8 cellular contexts compared by ENCODE assay signal in the genomic region with DNA sequence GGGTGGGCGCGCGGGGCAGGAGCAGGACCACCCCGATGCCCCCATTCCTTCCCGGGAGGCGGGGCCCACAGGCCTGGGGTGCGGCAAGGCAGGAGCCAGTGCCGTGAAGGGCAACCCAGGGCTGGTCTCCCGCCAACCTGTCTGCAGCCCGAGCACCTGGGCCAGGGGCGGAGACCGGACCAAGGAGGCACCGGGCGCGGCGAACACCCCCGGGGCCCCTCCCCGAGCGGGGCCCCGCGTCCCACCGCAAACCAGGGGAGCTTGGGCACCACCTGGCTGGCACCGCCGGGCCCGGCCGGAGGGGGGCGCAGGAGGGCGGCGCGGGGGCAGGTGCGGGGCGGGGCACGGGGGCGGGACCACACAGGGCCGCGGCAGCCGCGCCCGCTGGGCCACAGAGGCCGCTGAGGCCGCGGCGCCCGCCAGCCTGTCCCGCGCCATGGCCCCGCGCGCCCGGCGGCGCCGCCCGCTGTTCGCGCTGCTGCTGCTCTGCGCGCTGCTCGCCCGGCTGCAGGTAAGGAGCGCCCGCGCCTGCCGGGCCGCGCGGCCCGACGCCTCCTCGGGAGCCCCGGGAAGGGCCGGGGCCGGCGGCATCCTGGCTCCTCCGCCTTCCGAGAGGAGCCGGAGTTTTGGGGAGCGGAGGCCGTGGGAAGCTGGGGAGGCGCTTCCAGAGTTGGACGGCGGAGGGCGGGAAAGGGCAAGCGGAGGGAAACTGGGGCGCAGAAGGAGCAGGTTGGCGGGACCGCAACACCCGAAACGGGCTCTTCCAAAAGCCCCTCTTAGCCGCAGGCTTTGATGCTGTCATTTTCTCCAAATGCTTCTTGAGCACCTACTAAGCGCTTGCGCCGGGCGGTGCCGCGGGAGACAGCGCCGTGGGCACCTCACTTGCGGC. TPM values are rescaled to one million over a fixed set of nuclear protein-coding genes. Genes with fewer than 3 reads are reported as not detected.
DNase-seq lines count a peak whose midpoint lies in the region; ATAC-seq and TF ChIP-seq lines count a peak whose summit lies in the region.

A gene (plus strand): TSS at position 394 of the 889 bp plus-strand sequence. CDS start 43 bp downstream, at position 437.

- peak within 1 kb of the TSS; percentile 33 for H3K27ac Mint-ChIP-seq in activated CD8-positive, alpha-beta memory T cell treated with anti-CD3 and anti-CD28 coated beads, Interleukin-2, amount 10 ng/mL, durations not matched to agents 7 days and 5 days
- H3K27ac Mint-ChIP-seq in type B pancreatic cell: peak within 1 kb of the TSS; percentile 72

- TF ChIP-seq CTCF in neural cell (IDR thresholded peaks at IDR 0.05; ENCODE audit: poor library complexity, severe bottlenecking) (no peak), type B pancreatic cell (conservative IDR thresholded peaks at IDR 0.05) (peak; percentile 62)

- H3K27me3 Mint-ChIP-seq in activated CD8-positive, alpha-beta memory T cell treated with anti-CD3 and anti-CD28 coated beads, Interleukin-2, amount 10 ng/mL, durations not matched to agents 7 days and 5 days: peaks cover 57% of the 10 kb centered on the region
- peaks cover 84% of the 10 kb centered on the region for H3K27me3 Mint-ChIP-seq in type B pancreatic cell

- H3F3A ChIP-seq in neural cell (ENCODE audit: insufficient read depth, low read length, poor library complexity, severe bottlenecking): no peaks in the 10 kb centered on the region

- H3K9me3 Mint-ChIP-seq in activated CD8-positive, alpha-beta memory T cell treated with anti-CD3 and anti-CD28 coated beads, Interleukin-2, amount 10 ng/mL, durations not matched to agents 7 days and 5 days (ENCODE audit: low read depth): no peaks in the 10 kb centered on the region
- no peaks in the 10 kb centered on the region for H3K9me3 Mint-ChIP-seq in type B pancreatic cell

- peaks cover 49% of the 10 kb centered on the region for H3K4me1 Mint-ChIP-seq in activated CD8-positive, alpha-beta memory T cell treated with anti-CD3 and anti-CD28 coated beads, Interleukin-2, amount 10 ng/mL, durations not matched to agents 7 days and 5 days
- peaks cover 14% of the 10 kb centered on the region for H3K4me1 Mint-ChIP-seq in type B pancreatic cell (ENCODE audit: unreplicated experiment)

- H3K4me2 ChIP-seq in neural cell (ENCODE audit: low read length): peak within 1 kb of the TSS; percentile 57

- H3K27me3 ChIP-seq in neural cell (ENCODE audit: insufficient read depth, low read depth, low read length): peaks cover 70% of the 10 kb centered on the region

- no peaks in the 10 kb centered on the region for H3K9me3 ChIP-seq in neural cell (ENCODE audit: low read length)

- H3K4me3 Mint-ChIP-seq in activated CD8-positive, alpha-beta memory T cell treated with anti-CD3 and anti-CD28 coated beads, Interleukin-2, amount 10 ng/mL, durations not matched to agents 7 days and 5 days: peak within 1 kb of the TSS; percentile 79
- H3K4me3 Mint-ChIP-seq in type B pancreatic cell: peak within 1 kb of the TSS; percentile 92

- H3K36me3 Mint-ChIP-seq in activated CD8-positive, alpha-beta memory T cell treated with anti-CD3 and anti-CD28 coated beads, Interleukin-2, amount 10 ng/mL, durations not matched to agents 7 days and 5 days: peaks cover 4% of the 10 kb centered on the region
- H3K36me3 Mint-ChIP-seq in type B pancreatic cell: peaks cover 3% of the 10 kb centered on the region

- H3K36me3 ChIP-seq in neural cell (ENCODE audit: insufficient read depth, low read length): no peaks in the 10 kb centered on the region

- no peak within 1 kb of the TSS for H3K27ac ChIP-seq in neural cell (ENCODE audit: low read length)

- peak within 1 kb of the TSS; percentile 67 for H3K4me3 ChIP-seq in neural cell (ENCODE audit: low read length)

- H3K9me2 ChIP-seq in neural cell (ENCODE audit: insufficient read depth, low read length): no peaks in the 10 kb centered on the region

- peak within 1 kb of the TSS; percentile 23 for H2AFZ ChIP-seq in neural cell (ENCODE audit: low read depth, low read length)

- DNase-seq in NCI-H1417 (lab: John Stamatoyannopoulos, UW): peak; percentile 57 to 83 (median 81)
- no peak for DNase-seq in NCI-H1417 treated with DMSO at 0.1 percent for 48 hours (lab: John Stamatoyannopoulos, UW)
- DNase-seq in NCI-H2171 treated with DMSO at 0.1 percent for 48 hours (lab: John Stamatoyannopoulos, UW): peak; percentile 67
- DNase-seq in activated CD8-positive, alpha-beta memory T cell treated with anti-CD3 and anti-CD28 coated beads, Interleukin-2, amount 10 ng/mL, durations not matched to agents 7 days and 5 days: peak; percentile 72
- peak; percentile 76 to 87 for DNase-seq in erythroblast (lab: John Stamatoyannopoulos, UW)
- DNase-seq in type B pancreatic cell (ENCODE audit: extremely low spot score, unreplicated experiment): no peak

- no peak for TF ChIP-seq EP300 in neural cell (conservative IDR thresholded peaks at IDR 0.05; ENCODE audit: poor library complexity, severe bottlenecking)

- no peaks in the 10 kb centered on the region for H3K79me2 ChIP-seq in neural cell (replicated peaks; ENCODE audit: insufficient read depth, low read length)

- H3K9ac ChIP-seq in neural cell (ENCODE audit: low read length): peak within 1 kb of the TSS; percentile 31

- ATAC-seq in HG02798 (IDR thresholded peaks at IDR 0.05; ENCODE audit: poor library complexity, unreplicated experiment): peak; percentile 66
- peak; percentile 84 for ATAC-seq in activated CD8-positive, alpha-beta memory T cell treated with anti-CD3 and anti-CD28 coated beads, Interleukin-2, amount 10 ng/mL, durations not matched to agents 7 days and 5 days

- TF ChIP-seq POLR2A in erythroblast (IDR thresholded peaks at IDR 0.05; ENCODE audit: low read length): no peak

- peak; percentile 24 for TF ChIP-seq RAD21 in neural cell (conservative IDR thresholded peaks at IDR 0.05)

- H4K20me1 ChIP-seq in neural cell (ENCODE audit: insufficient read depth): no peaks in the 10 kb centered on the region

- CTCF ChIA-PET in activated CD8-positive, alpha-beta memory T cell treated with anti-CD3 and anti-CD28 coated beads, Interleukin-2, amount 10 ng/mL, durations not matched to agents 7 days and 5 days (lab: Charles Lee): interaction anchor here (1.0 to 4.6 kb wide), 17 partner anchors 9 to 259 kb away, joined by 3 to 25 read pairs (median 4); a partner anchor contains a TSS

TF ChIP-seq in neural cell, 6 proteins besides CTCF, POLR2A, EP300 and RAD21:
- TF ChIP-seq MXI1 (conservative IDR thresholded peaks at IDR 0.05; ENCODE audit: poor library complexity, severe bottlenecking) (no peak), POLR2AphosphoS5 (IDR thresholded peaks at IDR 0.05) (no peak), TAF1 (IDR thresholded peaks at IDR 0.05; ENCODE audit: low read depth) (no peak), EZH2 (IDR thresholded peaks at IDR 0.05; ENCODE audit: borderline replicate concordance, insufficient read depth, low read length, poor library complexity, severe bottlenecking) (no peak), SMC3 (conservative IDR thresholded peaks at IDR 0.05; ENCODE audit: poor library complexity) (no peak)
- TF ChIP-seq, protein P1, sequence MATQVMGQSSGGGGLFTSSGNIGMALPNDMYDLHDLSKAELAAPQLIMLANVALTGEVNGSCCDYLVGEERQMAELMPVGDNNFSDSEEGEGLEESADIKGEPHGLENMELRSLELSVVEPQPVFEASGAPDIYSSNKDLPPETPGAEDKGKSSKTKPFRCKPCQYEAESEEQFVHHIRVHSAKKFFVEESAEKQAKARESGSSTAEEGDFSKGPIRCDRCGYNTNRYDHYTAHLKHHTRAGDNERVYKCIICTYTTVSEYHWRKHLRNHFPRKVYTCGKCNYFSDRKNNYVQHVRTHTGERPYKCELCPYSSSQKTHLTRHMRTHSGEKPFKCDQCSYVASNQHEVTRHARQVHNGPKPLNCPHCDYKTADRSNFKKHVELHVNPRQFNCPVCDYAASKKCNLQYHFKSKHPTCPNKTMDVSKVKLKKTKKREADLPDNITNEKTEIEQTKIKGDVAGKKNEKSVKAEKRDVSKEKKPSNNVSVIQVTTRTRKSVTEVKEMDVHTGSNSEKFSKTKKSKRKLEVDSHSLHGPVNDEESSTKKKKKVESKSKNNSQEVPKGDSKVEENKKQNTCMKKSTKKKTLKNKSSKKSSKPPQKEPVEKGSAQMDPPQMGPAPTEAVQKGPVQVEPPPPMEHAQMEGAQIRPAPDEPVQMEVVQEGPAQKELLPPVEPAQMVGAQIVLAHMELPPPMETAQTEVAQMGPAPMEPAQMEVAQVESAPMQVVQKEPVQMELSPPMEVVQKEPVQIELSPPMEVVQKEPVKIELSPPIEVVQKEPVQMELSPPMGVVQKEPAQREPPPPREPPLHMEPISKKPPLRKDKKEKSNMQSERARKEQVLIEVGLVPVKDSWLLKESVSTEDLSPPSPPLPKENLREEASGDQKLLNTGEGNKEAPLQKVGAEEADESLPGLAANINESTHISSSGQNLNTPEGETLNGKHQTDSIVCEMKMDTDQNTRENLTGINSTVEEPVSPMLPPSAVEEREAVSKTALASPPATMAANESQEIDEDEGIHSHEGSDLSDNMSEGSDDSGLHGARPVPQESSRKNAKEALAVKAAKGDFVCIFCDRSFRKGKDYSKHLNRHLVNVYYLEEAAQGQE (IDR thresholded peaks at IDR 0.05; ENCODE audit: borderline replicate concordance): no peak

RNA-seq across cellular contexts. Expression of the gene that starts here (rescaled TPM):
- 1 to 10 TPM; 8.0 to 9.7 TPM for total RNA-seq in activated CD8-positive, alpha-beta memory T cell treated with anti-CD3 and anti-CD28 coated beads, Interleukin-2, amount 10 ng/mL, durations not matched to agents 7 days and 5 days
- not detected in 2 replicates for polyA plus RNA-seq in neural cell
- not detected in 2 replicates for polyA minus RNA-seq in neural cell
- total RNA-seq in type B pancreatic cell (ENCODE audit: low replicate concordance): 3.5 and 8.9 TPM in 2 replicates

Comparison
In these comparisons a context has a peak if more than half of its experiments do, and no peak if none do; other contexts are left out.
1. DNase-seq: peak in NCI-H1417 (3 of 3), NCI-H2171 treated with DMSO at 0.1 percent for 48 hours (single experiment), activated CD8-positive, alpha-beta memory T cell treated with anti-CD3 and anti-CD28 coated beads, Interleukin-2, amount 10 ng/mL, durations not matched to agents 7 days and 5 days (single experiment) and erythroblast (2 of 2); none in NCI-H1417 treated with DMSO at 0.1 percent for 48 hours (single experiment) and type B pancreatic cell (single experiment).